Comparison of ENCODE assay signal across 8 cellular contexts in the genomic region with DNA sequence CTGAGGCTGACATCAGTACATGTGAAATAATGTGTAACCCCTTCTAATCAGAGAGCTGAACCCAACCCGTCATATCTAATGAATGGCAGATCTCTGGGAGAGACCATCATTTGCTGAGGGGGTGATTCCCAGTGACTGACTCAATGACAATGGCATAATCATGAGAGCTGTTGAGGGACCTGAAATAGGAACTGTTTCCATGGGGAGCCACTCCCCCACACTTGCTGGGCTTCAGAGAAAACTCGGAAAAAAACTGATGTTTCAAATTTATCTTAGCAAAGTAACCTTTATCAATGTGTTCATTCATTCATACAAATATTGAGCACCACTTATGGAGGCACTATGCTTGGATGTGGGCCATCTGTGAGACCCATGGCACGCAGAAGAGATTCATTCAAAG.
"Had no signal": no experiment of that assay in that cellular context is flagged by ENCODE, and none has a peak within 500 bp of the region (broad histone marks: within the 10 kb centered on the region; RNA-seq: fewer than 3 reads in every experiment).

No MANE protein-coding gene starts in this region.

- H3K27ac ChIP-seq: GM23248 had no signal

- DNase-seq: GM23248, GOT3, H7, HFFc6, IMR-90 had no signal

- H3K9me3 ChIP-seq: HAP-1 had no signal

- H3K4me1 ChIP-seq: HAP-1 had no signal

- H3K4me3 ChIP-seq: GM23248, HAP-1, K562 had no signal

- H3K9ac ChIP-seq: GM23248 had no signal

- H3K27ac Mint-ChIP-seq: HFFc6 had no signal

- ATAC-seq: HCT116, K562 had no signal

- H2AFZ ChIP-seq: GM23248 had no signal

- H3K4me3 Mint-ChIP-seq: HFFc6 had no signal
